Comparison of ENCODE assay signal across 23 cellular contexts in the genomic region with DNA sequence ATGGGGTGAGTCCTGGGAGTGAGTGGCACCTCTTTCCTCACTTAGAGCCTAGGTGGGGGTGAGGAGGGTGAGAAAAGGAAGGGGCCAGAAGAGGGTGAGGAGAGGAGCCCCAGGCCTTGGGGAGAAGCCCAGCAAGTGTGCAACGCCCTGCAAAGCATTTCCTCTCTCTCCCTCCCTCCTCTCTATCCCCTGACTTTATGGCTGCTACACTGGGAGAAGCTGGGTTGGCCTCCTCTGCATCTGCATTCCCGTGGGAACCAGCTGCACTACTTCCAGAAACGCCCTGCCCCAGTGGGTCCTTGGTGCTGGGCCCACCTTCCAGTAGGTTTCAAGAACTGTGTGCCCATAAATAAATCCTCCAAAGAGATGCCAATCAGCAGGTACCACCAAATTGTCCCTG.
DNase-seq lines count a peak whose midpoint lies in the region; TF ChIP-seq lines count a peak whose summit lies in the region.
"Had no signal": no experiment of that assay in that cellular context is flagged by ENCODE, and none has a peak within 500 bp of the region (broad histone marks: within the 10 kb centered on the region; RNA-seq: fewer than 3 reads in every experiment).

No MANE protein-coding gene starts in this region.

- intact Hi-C loops in colonic mucosa (cut with DNase I) (no loop called here), esophagus squamous epithelium (cut with DNase I) (no loop called here)

- H3K4me2 ChIP-seq in BLaER1 (peak overlapping the region; percentile 57), MM.1S (ENCODE audit: low read depth, low read length) (peak overlapping the region; percentile 36; the same call in 1 of the 2 replicates)

- peaks cover 10% of the 10 kb centered on the region for H3F3A ChIP-seq in MM.1S (ENCODE audit: insufficient read depth, low read length)

- H3K27me3 ChIP-seq in BLaER1 (no peaks in the 10 kb centered on the region; the same call in 1 of the 2 replicates), MM.1S (replicated peaks; ENCODE audit: insufficient read depth, low read length) (no peaks in the 10 kb centered on the region), colonic mucosa (no peaks in the 10 kb centered on the region), mucosa of rectum (ENCODE audit: control insufficient read depth in 2 of 2, insufficient read depth in 2 of 2, low read length in 2 of 2) (no peaks in the 10 kb centered on the region), esophagus squamous epithelium (no peaks in the 10 kb centered on the region)
- H3K27me3 ChIP-seq: MG63 had no signal

- no peaks in the 10 kb centered on the region for H3K79me2 ChIP-seq in MM.1S (ENCODE audit: low read length)

- H3K36me3 ChIP-seq in BLaER1, result no peaks in the 10 kb centered on the region
- H3K36me3 ChIP-seq in MM.1S (replicated peaks; ENCODE audit: insufficient read depth, low read length), result no peaks in the 10 kb centered on the region
- H3K36me3 ChIP-seq in colonic mucosa, result no peaks in the 10 kb centered on the region
- H3K36me3 ChIP-seq in mucosa of rectum (ENCODE audit: control insufficient read depth in 2 of 2, insufficient read depth in 2 of 2, low read length in 2 of 2), result no peaks in the 10 kb centered on the region
- H3K36me3 ChIP-seq in esophagus squamous epithelium, result no peaks in the 10 kb centered on the region
- H3K36me3 ChIP-seq: MG63 had no signal

- peak overlapping the region; percentile 63 for H2AFZ ChIP-seq in MM.1S (ENCODE audit: low read length)

- no peak for TF ChIP-seq CTCF in MM.1S (IDR thresholded peaks at IDR 0.05; ENCODE audit: low read length)
- TF ChIP-seq CTCF in colonic mucosa (IDR thresholded peaks at IDR 0.05), result no peak
- no peak for TF ChIP-seq CTCF in esophagus squamous epithelium (IDR thresholded peaks at IDR 0.05)

- H3K4me1 ChIP-seq in BLaER1 (peaks cover 20% of the 10 kb centered on the region), MM.1S (ENCODE audit: low read length) (peaks cover 24% of the 10 kb centered on the region), colonic mucosa (peaks cover 3% of the 10 kb centered on the region), mucosa of rectum (ENCODE audit: control insufficient read depth in 2 of 2, insufficient read depth in 2 of 2, low read length in 2 of 2) (peaks cover 16 to 29% of the 10 kb centered on the region in 2 donors), esophagus squamous epithelium (no peaks in the 10 kb centered on the region)
- H3K4me1 ChIP-seq: Caco-2 had no signal

- H3K9ac ChIP-seq in BLaER1 (no peak overlapping the region), MM.1S (ENCODE audit: low read length) (0 out of 2 replicates have a peak overlapping the region, but pooled peaks have one; percentile 9), colonic mucosa (ENCODE audit: low read depth in 2 of 2, low read length in 2 of 2) (peak overlapping the region in 1 of 2 donors; percentile 64), mucosa of rectum (ENCODE audit: low read depth in 1 of 2, low read length in 2 of 2) (peak overlapping the region in 1 of 2 donors; percentile 52)

- no peak for DNase-seq in MM.1S
- DNase-seq in colonic mucosa, result peak; percentile 51
- no peak for DNase-seq in anterior cingulate cortex (lab: John Stamatoyannopoulos, UW)
- no peak for DNase-seq in esophagus squamous epithelium (lab: John Stamatoyannopoulos, UW)
- no peak for DNase-seq in NCI-H2107 (lab: John Stamatoyannopoulos, UW)
- DNase-seq in NOMO-1 treated with dmso at 0.1 percent for 144 hours (lab: John Stamatoyannopoulos, UW; ENCODE audit: unreplicated experiment), result no peak
- DNase-seq: 8988T; CD4-positive, alpha-beta T cell; DMS153; GF-D8; IMR-90; Kasumi-1; MG63; NCI-H146; NCI-H2029 treated with DMSO at 0.1 percent for 48 hours; NCI-H510A treated with DMSO at 0.1 percent for 48 hours; PC-3; SIG-M5 had no signal

- no peak overlapping the region for H3K4me3 ChIP-seq in BLaER1
- H3K4me3 ChIP-seq in MM.1S (ENCODE audit: low read length), result no peak overlapping the region
- no peak overlapping the region for H3K4me3 ChIP-seq in colonic mucosa
- H3K4me3 ChIP-seq in mucosa of rectum (ENCODE audit: low read length in 2 of 2), result peak overlapping the region; percentile 19 to 56
- H3K4me3 ChIP-seq in esophagus squamous epithelium, result no peak overlapping the region
- H3K4me3 ChIP-seq: GM12878, MG63 had no signal

- H3K27ac ChIP-seq in BLaER1 (no peak overlapping the region), MM.1S (ENCODE audit: low read length) (peak overlapping the region; percentile 77; the same call in 1 of the 2 replicates), colonic mucosa (peak overlapping the region; percentile 64), mucosa of rectum (ENCODE audit: low read depth in 2 of 2, low read length in 2 of 2) (peak overlapping the region; percentile 91), esophagus squamous epithelium (no peak overlapping the region)
- H3K27ac ChIP-seq: RWPE1 had no signal

- WGBS in esophagus squamous epithelium, 2 donors, result 15 to 26% methylated on average over 3 of the region's 3 CpGs

- H3K9me2 ChIP-seq in MM.1S (replicated peaks; ENCODE audit: insufficient read depth, low read length), result no peaks in the 10 kb centered on the region

- peaks cover 3% of the 10 kb centered on the region; the same call in 1 of the 2 replicates for H3K9me3 ChIP-seq in BLaER1
- H3K9me3 ChIP-seq in MM.1S (replicated peaks; ENCODE audit: insufficient read depth, low read length), result no peaks in the 10 kb centered on the region
- no peaks in the 10 kb centered on the region for H3K9me3 ChIP-seq in colonic mucosa
- H3K9me3 ChIP-seq in mucosa of rectum (ENCODE audit: control insufficient read depth in 2 of 2, low read length in 2 of 2), result no peaks in the 10 kb centered on the region
- no peaks in the 10 kb centered on the region for H3K9me3 ChIP-seq in esophagus squamous epithelium
- H3K9me3 ChIP-seq: Caco-2, MG63 had no signal

- H4K20me1 ChIP-seq in BLaER1, result no peaks in the 10 kb centered on the region
- no peaks in the 10 kb centered on the region for H4K20me1 ChIP-seq in MM.1S (ENCODE audit: insufficient read depth, low read length)

- no peak for TF ChIP-seq POLR2A in esophagus squamous epithelium (IDR thresholded peaks at IDR 0.05)

Comparison
In these comparisons a context has a peak if more than half of its experiments do, and no peak if none do; other contexts are left out.
1. H3K27ac ChIP-seq: peak in MM.1S (single experiment), colonic mucosa (single experiment) and mucosa of rectum (2 of 2); none in BLaER1 (single experiment) and esophagus squamous epithelium (0 of 4).
2. H3K4me3 ChIP-seq: peak in mucosa of rectum (2 of 2); none in BLaER1 (single experiment), MM.1S (single experiment), colonic mucosa (single experiment) and esophagus squamous epithelium (0 of 4).